1 cellular context compared by ENCODE assay signal in genomic region chr12:99906786-99907185, GRCh38.
TF ChIP-seq lines count a peak whose summit lies in the region.

No MANE protein-coding gene starts in this region.

TF ChIP-seq in SK-N-SH treated with all-trans-retinoic acid at 6 μM for 48 hours, 23 proteins besides CTCF, POLR2A, EP300 and RAD21 (continued from another document):
- TF ChIP-seq, protein P1, sequence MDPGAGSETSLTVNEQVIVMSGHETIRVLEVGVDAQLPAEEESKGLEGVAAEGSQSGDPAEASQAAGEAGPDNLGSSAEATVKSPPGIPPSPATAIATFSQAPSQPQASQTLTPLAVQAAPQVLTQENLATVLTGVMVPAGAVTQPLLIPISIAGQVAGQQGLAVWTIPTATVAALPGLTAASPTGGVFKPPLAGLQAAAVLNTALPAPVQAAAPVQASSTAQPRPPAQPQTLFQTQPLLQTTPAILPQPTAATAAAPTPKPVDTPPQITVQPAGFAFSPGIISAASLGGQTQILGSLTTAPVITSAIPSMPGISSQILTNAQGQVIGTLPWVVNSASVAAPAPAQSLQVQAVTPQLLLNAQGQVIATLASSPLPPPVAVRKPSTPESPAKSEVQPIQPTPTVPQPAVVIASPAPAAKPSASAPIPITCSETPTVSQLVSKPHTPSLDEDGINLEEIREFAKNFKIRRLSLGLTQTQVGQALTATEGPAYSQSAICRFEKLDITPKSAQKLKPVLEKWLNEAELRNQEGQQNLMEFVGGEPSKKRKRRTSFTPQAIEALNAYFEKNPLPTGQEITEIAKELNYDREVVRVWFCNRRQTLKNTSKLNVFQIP (CRISPR knock-in tag; IDR thresholded peaks at IDR 0.05; ENCODE audit: borderline replicate concordance, low read depth), result no peak
- TF ChIP-seq SNAI2 (CRISPR knock-in tag; IDR thresholded peaks at IDR 0.05) (no peak), ZFP30 (CRISPR knock-in tag; IDR thresholded peaks at IDR 0.05) (no peak), OSR1 (CRISPR knock-in tag; IDR thresholded peaks at IDR 0.05) (no peak), GLIS3 (CRISPR knock-in tag; IDR thresholded peaks at IDR 0.05) (no peak), PPARA (CRISPR knock-in tag; IDR thresholded peaks at IDR 0.05; ENCODE audit: borderline replicate concordance) (no peak)
